Comparison of ENCODE assay signal across 8 cellular contexts in genomic region chr19:41192574-41193419, GRCh38. TPM values are rescaled to one million over a fixed set of nuclear protein-coding genes. Genes with fewer than 3 reads are reported as not detected.
DNase-seq lines count a peak whose midpoint lies in the region; ATAC-seq and TF ChIP-seq lines count a peak whose summit lies in the region.

A gene with protein sequence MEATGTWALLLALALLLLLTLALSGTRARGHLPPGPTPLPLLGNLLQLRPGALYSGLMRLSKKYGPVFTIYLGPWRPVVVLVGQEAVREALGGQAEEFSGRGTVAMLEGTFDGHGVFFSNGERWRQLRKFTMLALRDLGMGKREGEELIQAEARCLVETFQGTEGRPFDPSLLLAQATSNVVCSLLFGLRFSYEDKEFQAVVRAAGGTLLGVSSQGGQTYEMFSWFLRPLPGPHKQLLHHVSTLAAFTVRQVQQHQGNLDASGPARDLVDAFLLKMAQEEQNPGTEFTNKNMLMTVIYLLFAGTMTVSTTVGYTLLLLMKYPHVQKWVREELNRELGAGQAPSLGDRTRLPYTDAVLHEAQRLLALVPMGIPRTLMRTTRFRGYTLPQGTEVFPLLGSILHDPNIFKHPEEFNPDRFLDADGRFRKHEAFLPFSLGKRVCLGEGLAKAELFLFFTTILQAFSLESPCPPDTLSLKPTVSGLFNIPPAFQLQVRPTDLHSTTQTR (plus strand): TSS chr19:41193219. CDS start chr19:41193265, 46 bp downstream.

- H3K79me2 ChIP-seq in Loucy (ENCODE audit: insufficient read depth, low read length): no peaks in the 10 kb centered on the region

- no peak for DNase-seq in choroid plexus epithelial cell (ENCODE audit: low read depth)
- DNase-seq in GM13977 (ENCODE audit: low spot score): no peak
- DNase-seq in NCI-H526 (lab: John Stamatoyannopoulos, UW): no peak

- peak within 1 kb of the TSS; percentile 54 for H3K4me2 ChIP-seq in BLaER1
- H3K4me2 ChIP-seq in Loucy (ENCODE audit: low read depth, low read length, poor library complexity, severe bottlenecking): peak within 1 kb of the TSS; percentile 37

- H3K9me3 ChIP-seq in BLaER1 (no peaks in the 10 kb centered on the region), Loucy (ENCODE audit: insufficient read depth, low read depth, low read length) (no peaks in the 10 kb centered on the region), mesodermal cell (ENCODE audit: control insufficient read depth, low read length) (no peaks in the 10 kb centered on the region)

- no peaks in the 10 kb centered on the region for H3K9me2 ChIP-seq in Loucy (replicated peaks; ENCODE audit: low read depth, low read length)

- H3K27me3 ChIP-seq in BLaER1: peaks cover 27% of the 10 kb centered on the region
- peaks cover 17% of the 10 kb centered on the region for H3K27me3 ChIP-seq in Loucy (ENCODE audit: insufficient read depth, low read length, poor library complexity, severe bottlenecking)

- in situ Hi-C loops in GM13977 (cut with MboI; ENCODE audit: low pct_unique_long_range_greater_than_20kb, low sequenced_read_pairs, unreplicated experiment): no loop called here

- 5% methylated on average over 43 to 46 of the region's 57 CpGs for WGBS in mesodermal cell (ENCODE audit: insufficient coverage in 2 of 2), 2 experiments

- H3K4me3 ChIP-seq in BLaER1 (no peak within 1 kb of the TSS), Loucy (ENCODE audit: low read length, poor library complexity, severe bottlenecking) (no peak within 1 kb of the TSS), choroid plexus epithelial cell (ENCODE audit: low read depth, low read length) (peak within 1 kb of the TSS; percentile 46), mesodermal cell (ENCODE audit: extremely low read depth, insufficient read depth, low read length, poor library complexity, severe bottlenecking) (peak within 1 kb of the TSS; percentile 51)

- ATAC-seq in HG03196 (IDR thresholded peaks at IDR 0.05; ENCODE audit: unreplicated experiment): no peak
- ATAC-seq in HG03280 (IDR thresholded peaks at IDR 0.05; ENCODE audit: unreplicated experiment): no peak

- H4K20me1 ChIP-seq in BLaER1 (no peaks in the 10 kb centered on the region), Loucy (ENCODE audit: insufficient read depth, low read length, poor library complexity, severe bottlenecking) (no peaks in the 10 kb centered on the region)

- no peaks in the 10 kb centered on the region for H3K36me3 ChIP-seq in BLaER1
- H3K36me3 ChIP-seq in Loucy (ENCODE audit: insufficient read depth, low read length): no peaks in the 10 kb centered on the region
- no peaks in the 10 kb centered on the region for H3K36me3 ChIP-seq in mesodermal cell (ENCODE audit: control insufficient read depth, insufficient read depth, low read length)

- H3K4me1 ChIP-seq in BLaER1: peaks cover 10% of the 10 kb centered on the region
- peaks cover 11% of the 10 kb centered on the region for H3K4me1 ChIP-seq in Loucy (ENCODE audit: insufficient read depth, low read length, poor library complexity, severe bottlenecking)
- peaks cover 31% of the 10 kb centered on the region for H3K4me1 ChIP-seq in mesodermal cell (ENCODE audit: control insufficient read depth, insufficient read depth, low read length, poor library complexity, severe bottlenecking)

- H3F3A ChIP-seq in Loucy (ENCODE audit: low read depth): no peaks in the 10 kb centered on the region

- H3K9ac ChIP-seq in BLaER1 (no peak within 1 kb of the TSS), Loucy (ENCODE audit: low read depth, low read length, poor library complexity, severe bottlenecking) (no peak within 1 kb of the TSS)

- TF ChIP-seq CTCF in Loucy (conservative IDR thresholded peaks at IDR 0.05; ENCODE audit: low read length) (no peak), choroid plexus epithelial cell (conservative IDR thresholded peaks at IDR 0.05; ENCODE audit: low read depth, low read length) (no peak), GM13977 (IDR thresholded peaks at IDR 0.05; ENCODE audit: extremely low read depth, insufficient read depth, missing control alignments) (no peak)

- H2AFZ ChIP-seq in Loucy (ENCODE audit: low read length): peak within 1 kb of the TSS; percentile 67; the same call in 1 of the 2 replicates

- H3K27ac ChIP-seq in BLaER1 (no peak within 1 kb of the TSS), mesodermal cell (ENCODE audit: low read depth, low read length, severe bottlenecking) (no peak within 1 kb of the TSS)

RNA-seq across cellular contexts. Expression of the gene that starts here (rescaled TPM):
- 15.0 TPM for polyA plus RNA-seq in mesodermal cell (2013, experiment 1 of 2)
- 11.3 TPM for polyA plus RNA-seq in mesodermal cell (2013, experiment 2 of 2)

Comparison
In these comparisons a context has a peak if more than half of its experiments do, and no peak if none do; other contexts are left out.
1. H3K4me3 ChIP-seq: peak in choroid plexus epithelial cell (single experiment) and mesodermal cell (single experiment); none in BLaER1 (single experiment) and Loucy (single experiment).